Comparison of ENCODE assay signal across 16 cellular contexts in the genomic region with DNA sequence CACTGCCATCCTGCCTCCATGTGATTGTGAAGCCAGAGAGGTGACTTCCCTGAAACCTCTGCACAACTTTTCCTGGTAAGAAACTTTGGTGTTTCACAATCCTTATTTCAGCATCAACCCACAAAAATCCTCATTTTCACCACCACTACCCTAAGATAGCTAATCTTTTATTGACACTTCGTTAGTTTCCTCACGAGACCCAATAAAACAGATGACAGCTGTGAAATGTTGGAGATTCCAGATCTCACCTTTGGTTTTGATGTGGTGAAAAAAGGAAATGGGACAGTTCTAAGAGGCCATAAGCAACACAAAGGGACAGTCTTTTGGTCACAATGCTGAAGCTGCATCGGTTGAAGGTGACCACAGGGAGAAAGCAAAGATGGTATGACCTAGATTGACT. TPM values are rescaled to one million over a fixed set of nuclear protein-coding genes. Genes with fewer than 3 reads are reported as not detected.
DNase-seq lines count a peak whose midpoint lies in the region; ATAC-seq, FAIRE-seq and TF ChIP-seq lines count a peak whose summit lies in the region.
"Had no signal": no experiment of that assay in that cellular context is flagged by ENCODE, and none has a peak within 500 bp of the region (broad histone marks: within the 10 kb centered on the region; RNA-seq: fewer than 3 reads in every experiment).

No MANE protein-coding gene starts in this region.

- FAIRE-seq in GM19239 (lab: Jason Lieb, UNC): peak; percentile 65

- peak; percentile 79 for DNase-seq in CD1c-positive myeloid dendritic cell (ENCODE audit: extremely low spot score)
- no peak for DNase-seq in GM19239 (ENCODE audit: insufficient read length, low spot score)
- DNase-seq in SW480 (ENCODE audit: low spot score): peak; percentile 63
- DNase-seq in mucosa of descending colon: no peak
- no peak for DNase-seq in Kasumi-1 (lab: John Stamatoyannopoulos, UW)
- DNase-seq in activated T-helper 2 cell treated with anti-CD3 and anti-CD28 coated beads, Interferon-gamma antibody, Interleukin-2, Interleukin-4, amounts not matched to agents 10 μg/mL and 5 μg/mL and 100 μg/mL, durations not matched to agents 14 hours and 24 hours and 36 hours (ENCODE audit: low spot score): no peak
- DNase-seq: activated T-cell treated with anti-CD3 and anti-CD28 coated beads, Interleukin-2, amount 50 U/mL, for 4 hours; amygdala; BE2C; EL; NCI-H187; Peyer's patch; stimulated activated naive CD4-positive, alpha-beta T cell treated with Interleukin-2 at 50 U/mL for 16 hours had no signal

- peaks cover 43% of the 10 kb centered on the region for H3K4me1 Mint-ChIP-seq in activated T-helper 2 cell treated with anti-CD3 and anti-CD28 coated beads, Interferon-gamma antibody, Interleukin-2, Interleukin-4, amounts not matched to agents 10 μg/mL and 5 μg/mL and 100 μg/mL, durations not matched to agents 14 hours and 24 hours and 36 hours (ENCODE audit: low read depth)
- H3K4me1 Mint-ChIP-seq: mesothelial cell of epicardium had no signal

- H3K27me3 Mint-ChIP-seq in activated T-helper 2 cell treated with anti-CD3 and anti-CD28 coated beads, Interferon-gamma antibody, Interleukin-2, Interleukin-4, amounts not matched to agents 10 μg/mL and 5 μg/mL and 100 μg/mL, durations not matched to agents 14 hours and 24 hours and 36 hours (ENCODE audit: low read depth): no peaks in the 10 kb centered on the region

- H3K4me3 Mint-ChIP-seq in activated T-helper 2 cell treated with anti-CD3 and anti-CD28 coated beads, Interferon-gamma antibody, Interleukin-2, Interleukin-4, amounts not matched to agents 10 μg/mL and 5 μg/mL and 100 μg/mL, durations not matched to agents 14 hours and 24 hours and 36 hours (ENCODE audit: low read depth): no peak overlapping the region
- H3K4me3 Mint-ChIP-seq: activated T-cell treated with anti-CD3 and anti-CD28 coated beads, Interleukin-2, amount 50 U/mL, for 4 hours; mesothelial cell of epicardium had no signal

- no peaks in the 10 kb centered on the region for H3K4me1 ChIP-seq in mucosa of descending colon (ENCODE audit: low read depth)
- H3K4me1 ChIP-seq: BE2C had no signal

- no peak for TF ChIP-seq CTCF in mucosa of descending colon (IDR thresholded peaks at IDR 0.05)

- intact Hi-C loops in mucosa of descending colon (cut with DNase I, micrococcal nuclease): no loop called here
- intact Hi-C loops in activated T-helper 2 cell treated with anti-CD3 and anti-CD28 coated beads, Interferon-gamma antibody, Interleukin-2, Interleukin-4, amounts not matched to agents 10 μg/mL and 5 μg/mL and 100 μg/mL, durations not matched to agents 14 hours and 24 hours and 36 hours (cut with micrococcal nuclease): no loop called here

- H3K36me3 ChIP-seq in mucosa of descending colon (ENCODE audit: low read depth): no peaks in the 10 kb centered on the region
- H3K36me3 ChIP-seq: BE2C had no signal

- H3K9me3 ChIP-seq in mucosa of descending colon: no peaks in the 10 kb centered on the region
- H3K9me3 ChIP-seq: BE2C, Peyer's patch had no signal

- ATAC-seq in mucosa of descending colon: peak; percentile 35
- no peak for ATAC-seq in HG03520 (IDR thresholded peaks at IDR 0.05; ENCODE audit: unreplicated experiment)
- no peak for ATAC-seq in HG03025 (IDR thresholded peaks at IDR 0.05; ENCODE audit: low FRiP score, unreplicated experiment)
- ATAC-seq: activated T-cell treated with anti-CD3 and anti-CD28 coated beads, Interleukin-2, amount 50 U/mL, for 4 hours had no signal

- H3K27ac Mint-ChIP-seq in activated T-helper 2 cell treated with anti-CD3 and anti-CD28 coated beads, Interferon-gamma antibody, Interleukin-2, Interleukin-4, amounts not matched to agents 10 μg/mL and 5 μg/mL and 100 μg/mL, durations not matched to agents 14 hours and 24 hours and 36 hours: no peak overlapping the region
- H3K27ac Mint-ChIP-seq: mesothelial cell of epicardium had no signal

- no peaks in the 10 kb centered on the region for H3K9me3 Mint-ChIP-seq in activated T-helper 2 cell treated with anti-CD3 and anti-CD28 coated beads, Interferon-gamma antibody, Interleukin-2, Interleukin-4, amounts not matched to agents 10 μg/mL and 5 μg/mL and 100 μg/mL, durations not matched to agents 14 hours and 24 hours and 36 hours
- H3K9me3 Mint-ChIP-seq: activated T-cell treated with anti-CD3 and anti-CD28 coated beads, Interleukin-2, amount 50 U/mL, for 4 hours; mesothelial cell of epicardium had no signal

- H3K36me3 Mint-ChIP-seq in activated T-helper 2 cell treated with anti-CD3 and anti-CD28 coated beads, Interferon-gamma antibody, Interleukin-2, Interleukin-4, amounts not matched to agents 10 μg/mL and 5 μg/mL and 100 μg/mL, durations not matched to agents 14 hours and 24 hours and 36 hours (ENCODE audit: low read depth): peaks cover 18% of the 10 kb centered on the region
- H3K36me3 Mint-ChIP-seq: mesothelial cell of epicardium had no signal

- H3K4me3 ChIP-seq in mucosa of descending colon: no peak overlapping the region
- H3K4me3 ChIP-seq: Peyer's patch had no signal

RNA-seq across cellular contexts. Expression of a gene that starts 60.0 kb away (rescaled TPM):
- 100 to 1,000 TPM; 188 to 241 (median 212) TPM for total RNA-seq in mucosa of descending colon
- total RNA-seq in activated T-helper 2 cell treated with anti-CD3 and anti-CD28 coated beads, Interferon-gamma antibody, Interleukin-2, Interleukin-4, amounts not matched to agents 10 μg/mL and 5 μg/mL and 100 μg/mL, durations not matched to agents 14 hours and 24 hours and 36 hours: 81.3 and 82.3 TPM in 2 replicates

Comparison
In these comparisons a context has a peak if more than half of its experiments do, and no peak if none do; other contexts are left out.
1. DNase-seq: peak in CD1c-positive myeloid dendritic cell (single experiment) and SW480 (single experiment); none in GM19239 (single experiment), mucosa of descending colon (0 of 3), Kasumi-1 (0 of 2) and activated T-helper 2 cell treated with anti-CD3 and anti-CD28 coated beads, Interferon-gamma antibody, Interleukin-2, Interleukin-4, amounts not matched to agents 10 μg/mL and 5 μg/mL and 100 μg/mL, durations not matched to agents 14 hours and 24 hours and 36 hours (single experiment).